In the genomic region with DNA sequence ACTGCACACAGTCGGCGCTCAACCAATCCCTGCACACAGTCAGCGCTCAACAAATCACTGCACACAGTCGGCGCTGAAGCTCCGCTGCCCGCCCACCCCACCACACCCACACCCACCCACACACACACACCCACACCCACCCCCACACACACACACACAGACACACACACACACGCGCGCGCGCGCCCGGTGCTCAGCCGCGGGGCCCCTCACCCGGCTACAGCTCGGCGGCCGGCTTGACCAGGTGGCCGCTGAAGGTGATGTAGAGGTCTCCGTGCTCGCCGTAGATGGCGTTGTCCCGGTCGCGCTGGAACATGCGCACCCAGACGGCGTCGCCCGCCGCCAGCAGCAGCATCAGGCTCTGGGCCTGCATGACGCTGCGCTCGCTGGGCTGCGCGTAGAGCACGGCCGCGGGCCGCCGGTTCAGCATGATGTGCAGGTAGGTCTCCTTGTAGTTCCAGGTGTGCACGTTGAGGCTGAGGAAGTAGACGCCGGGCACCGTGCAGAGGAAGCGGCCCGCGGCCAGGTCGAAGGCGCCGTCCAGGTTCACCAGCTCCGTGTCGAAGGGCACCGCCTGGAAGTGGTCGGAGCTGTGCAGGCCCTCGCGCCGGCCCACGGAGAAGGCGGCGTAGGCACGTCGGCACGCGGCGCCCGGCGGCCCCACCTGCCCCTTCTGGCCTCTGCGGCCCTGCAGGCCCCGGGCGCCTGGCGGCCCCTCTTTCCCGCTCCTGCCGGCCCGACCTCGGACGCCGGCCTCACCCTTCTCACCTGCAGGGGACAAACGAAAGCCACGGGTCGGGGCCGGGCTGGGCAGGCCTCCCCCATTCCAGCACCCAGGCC, we compare ENCODE assay signal across 13 cellular contexts. TPM values are rescaled to one million over a fixed set of nuclear protein-coding genes. Genes with fewer than 3 reads are reported as not detected.
DNase-seq lines count a peak whose midpoint lies in the region; ATAC-seq and TF ChIP-seq lines count a peak whose summit lies in the region.
"Had no signal": no experiment of that assay in that cellular context is flagged by ENCODE, and none has a peak within 500 bp of the region (broad histone marks: within the 10 kb centered on the region; RNA-seq: fewer than 3 reads in every experiment).

No MANE protein-coding gene starts in this region.

- no peak overlapping the region for H2AFZ ChIP-seq in SK-N-SH (ENCODE audit: low read depth)

- DNase-seq in DMS53 (lab: John Stamatoyannopoulos, UW) = peak; percentile 75
- DNase-seq in DMS53 treated with DMSO at 0.1 percent for 48 hours (lab: John Stamatoyannopoulos, UW; ENCODE audit: unreplicated experiment) = no peak
- DNase-seq in DMS153 treated with DMSO at 0.1 percent for 48 hours (lab: John Stamatoyannopoulos, UW; ENCODE audit: unreplicated experiment) = peak; percentile 38
- DNase-seq in SK-N-SH = peak; percentile 80
- DNase-seq in hepatic stellate cell (ENCODE audit: low spot score) = peak; percentile 58
- DNase-seq in lower leg skin (ENCODE audit: low spot score in 2 of 2) = no peak
- DNase-seq in SJCRH30 = no peak
- DNase-seq: 8988T, DND-41, NCI-H1694 treated with DMSO at 0.1 percent for 48 hours had no signal

- 0 out of 2 replicates have a peak, but pooled peaks cover 8% of the 10 kb centered on the region for H4K20me1 ChIP-seq in SK-N-SH (ENCODE audit: insufficient read depth)

- H3K4me1 ChIP-seq in SK-N-SH (ENCODE audit: control insufficient read depth in 1 of 2, insufficient read depth in 2 of 2, low read depth in 1 of 2, low read length in 1 of 2) (no peaks in the 10 kb centered on the region), SJCRH30 (peaks cover 32% of the 10 kb centered on the region)

- no peak overlapping the region for H3K9ac ChIP-seq in SK-N-SH

- H3K36me3 ChIP-seq in SK-N-SH (replicated peaks in 1 of 2; ENCODE audit: control insufficient read depth in 1 of 2, insufficient read depth in 2 of 2, low read length in 1 of 2) (no peaks in the 10 kb centered on the region), SJCRH30 (no peaks in the 10 kb centered on the region)
- H3K36me3 ChIP-seq: right atrium auricular region had no signal

- no peak for TF ChIP-seq RAD21 in SK-N-SH (IDR thresholded peaks at IDR 0.05; ENCODE audit: low read length)

- CTCF ChIA-PET in SK-N-SH (lab: Yijun Ruan, JAX) = no interaction called here

- H3K9me3 ChIP-seq in SK-N-SH = no peaks in the 10 kb centered on the region
- no peaks in the 10 kb centered on the region for H3K9me3 ChIP-seq in SJCRH30 (replicated peaks)
- H3K9me3 ChIP-seq: right atrium auricular region had no signal

- POLR2A ChIA-PET in SK-N-SH (lab: Yijun Ruan, JAX) = interaction anchor here (0.7 kb wide), 1 partner anchor 46 kb away, joined by 4 read pairs; no protein-coding TSS in a partner anchor

- no peaks in the 10 kb centered on the region for H3K79me2 ChIP-seq in SK-N-SH (ENCODE audit: insufficient read depth)

- no peak overlapping the region for H3K27ac ChIP-seq in SK-N-SH (ENCODE audit: low read depth in 2 of 2, low read length in 1 of 2)
- no peak overlapping the region for H3K27ac ChIP-seq in SJCRH30
- H3K27ac ChIP-seq: right atrium auricular region had no signal

- 49% methylated on average over 37 of the region's 85 CpGs for WGBS in SK-N-SH (ENCODE audit: low lambda C conversion rate)
- WGBS in lower leg skin, 2 donors = 45 to 67% methylated on average over 41 to 55 of the region's 85 CpGs

- intact Hi-C loops in lower leg skin (cut with DNase I; ENCODE audit: low total_unique reads) = loop anchor here (10.0 kb wide), 1 partner anchor 379 kb away; the partner anchor contains the start of gene METRN

- TF ChIP-seq CTCF in SK-N-SH (IDR thresholded peaks at IDR 0.05) (no peak), lower leg skin (IDR thresholded peaks at IDR 0.05) (no peak)

- no peak for TF ChIP-seq POLR2A in lower leg skin (IDR thresholded peaks at IDR 0.05)

- H3K4me3 ChIP-seq in SK-N-SH (ENCODE audit: low read depth in 2 of 2, low read length in 1 of 2) (no peak overlapping the region), lower leg skin (ENCODE audit: low read depth, poor library complexity, severe bottlenecking) (no peak overlapping the region), SJCRH30 (no peak overlapping the region)
- H3K4me3 ChIP-seq: right atrium auricular region had no signal

- no peak overlapping the region for H3K4me2 ChIP-seq in SK-N-SH

- peaks cover 3% of the 10 kb centered on the region for H3F3A ChIP-seq in SK-N-SH (replicated peaks; ENCODE audit: insufficient read depth)

- TF ChIP-seq EP300 in SK-N-SH (IDR thresholded peaks at IDR 0.05; ENCODE audit: borderline replicate concordance in 1 of 2, low read depth in 1 of 2, low read length in 1 of 2) = no peak

- H3K9me2 ChIP-seq in SK-N-SH = no peaks in the 10 kb centered on the region

- H3K27me3 ChIP-seq in SK-N-SH (ENCODE audit: insufficient read depth) = peaks cover 42% of the 10 kb centered on the region
- H3K27me3 ChIP-seq in SJCRH30 = peaks cover 13% of the 10 kb centered on the region; the same call in 1 of the 2 replicates

- ATAC-seq in GM19328 (IDR thresholded peaks at IDR 0.05; ENCODE audit: unreplicated experiment) = no peak

TF ChIP-seq in SK-N-SH, 30 proteins besides CTCF, POLR2A, EP300 and RAD21 (continues in another document):
- TF ChIP-seq USF2 (IDR thresholded peaks at IDR 0.05; ENCODE audit: borderline replicate concordance, low read depth, low read length) (no peak), RXRA (IDR thresholded peaks at IDR 0.05; ENCODE audit: borderline replicate concordance, low read depth) (no peak), TAF1 (IDR thresholded peaks at IDR 0.05; ENCODE audit: borderline replicate concordance, low read depth, low read length) (no peak), RCOR1 (IDR thresholded peaks at IDR 0.05; ENCODE audit: low read length) (no peak), TCF12 (IDR thresholded peaks at IDR 0.05) (no peak), JUND (IDR thresholded peaks at IDR 0.05) (no peak), NRF1 (IDR thresholded peaks at IDR 0.05; ENCODE audit: low read depth, low read length) (no peak), SIN3A (IDR thresholded peaks at IDR 0.05; ENCODE audit: borderline replicate concordance, low read depth, low read length) (no peak), RFX5 (IDR thresholded peaks at IDR 0.05; ENCODE audit: low read length) (no peak), EZH2phosphoT487 (IDR thresholded peaks at IDR 0.05; ENCODE audit: borderline replicate concordance, low read depth) (no peak), MAX (IDR thresholded peaks at IDR 0.05; ENCODE audit: low read depth) (no peak), GABPA (IDR thresholded peaks at IDR 0.05; ENCODE audit: low read depth) (no peak), MXI1 (IDR thresholded peaks at IDR 0.05; ENCODE audit: low read depth, low read length) (no peak), FOXJ3 (CRISPR knock-in tag; IDR thresholded peaks at IDR 0.05) (no peak)
- TF ChIP-seq, protein P1, sequence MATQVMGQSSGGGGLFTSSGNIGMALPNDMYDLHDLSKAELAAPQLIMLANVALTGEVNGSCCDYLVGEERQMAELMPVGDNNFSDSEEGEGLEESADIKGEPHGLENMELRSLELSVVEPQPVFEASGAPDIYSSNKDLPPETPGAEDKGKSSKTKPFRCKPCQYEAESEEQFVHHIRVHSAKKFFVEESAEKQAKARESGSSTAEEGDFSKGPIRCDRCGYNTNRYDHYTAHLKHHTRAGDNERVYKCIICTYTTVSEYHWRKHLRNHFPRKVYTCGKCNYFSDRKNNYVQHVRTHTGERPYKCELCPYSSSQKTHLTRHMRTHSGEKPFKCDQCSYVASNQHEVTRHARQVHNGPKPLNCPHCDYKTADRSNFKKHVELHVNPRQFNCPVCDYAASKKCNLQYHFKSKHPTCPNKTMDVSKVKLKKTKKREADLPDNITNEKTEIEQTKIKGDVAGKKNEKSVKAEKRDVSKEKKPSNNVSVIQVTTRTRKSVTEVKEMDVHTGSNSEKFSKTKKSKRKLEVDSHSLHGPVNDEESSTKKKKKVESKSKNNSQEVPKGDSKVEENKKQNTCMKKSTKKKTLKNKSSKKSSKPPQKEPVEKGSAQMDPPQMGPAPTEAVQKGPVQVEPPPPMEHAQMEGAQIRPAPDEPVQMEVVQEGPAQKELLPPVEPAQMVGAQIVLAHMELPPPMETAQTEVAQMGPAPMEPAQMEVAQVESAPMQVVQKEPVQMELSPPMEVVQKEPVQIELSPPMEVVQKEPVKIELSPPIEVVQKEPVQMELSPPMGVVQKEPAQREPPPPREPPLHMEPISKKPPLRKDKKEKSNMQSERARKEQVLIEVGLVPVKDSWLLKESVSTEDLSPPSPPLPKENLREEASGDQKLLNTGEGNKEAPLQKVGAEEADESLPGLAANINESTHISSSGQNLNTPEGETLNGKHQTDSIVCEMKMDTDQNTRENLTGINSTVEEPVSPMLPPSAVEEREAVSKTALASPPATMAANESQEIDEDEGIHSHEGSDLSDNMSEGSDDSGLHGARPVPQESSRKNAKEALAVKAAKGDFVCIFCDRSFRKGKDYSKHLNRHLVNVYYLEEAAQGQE (IDR thresholded peaks at IDR 0.05; ENCODE audit: low read depth, low read length) = no peak

RNA-seq across cellular contexts. Expression of gene C1QTNF8, which starts 2.5 kb away (rescaled TPM):
- not detected in 2 replicates for polyA plus RNA-seq in SK-N-SH (2012; rRNA removed)
- not detected in 2 replicates for polyA plus RNA-seq in SK-N-SH (2012; cell fraction: cytosol; rRNA removed)
- polyA plus RNA-seq in SK-N-SH (2012; cell fraction: nucleus; rRNA removed) = not detected in 2 replicates
- not detected for total RNA-seq in lower leg skin
- not detected in 2 replicates for total RNA-seq in SJCRH30 (2014; rRNA removed; shearing (Covaris generic))
- total RNA-seq: mononuclear cell, right atrium auricular region had no signal

RNA-seq across cellular contexts. Expression of gene SSTR5, which starts 21.0 kb away (rescaled TPM):
- polyA plus RNA-seq in SK-N-SH (2012; rRNA removed) = not detected in 2 replicates
- 0.01 TPM in 1 of 2 replicates, not detected in the other for polyA plus RNA-seq in SK-N-SH (2012; cell fraction: cytosol; rRNA removed)
- not detected in 2 replicates for polyA plus RNA-seq in SK-N-SH (2012; cell fraction: nucleus; rRNA removed)
- total RNA-seq in lower leg skin = under 1 TPM in 1 of 4 donors, not detected in 3; 0.36 TPM
- 3.7 and 4.5 TPM in 2 replicates for total RNA-seq in SJCRH30 (2014; rRNA removed; shearing (Covaris generic))
- total RNA-seq: mononuclear cell had no signal

RNA-seq across cellular contexts. Expression of gene CACNA1H, which starts 59.4 kb away (rescaled TPM):
- polyA plus RNA-seq in SK-N-SH (2012; rRNA removed) = not detected in 2 replicates
- not detected in 2 replicates for polyA plus RNA-seq in SK-N-SH (2012; cell fraction: cytosol; rRNA removed)
- polyA plus RNA-seq in SK-N-SH (2012; cell fraction: nucleus; rRNA removed) = not detected in 2 replicates
- 100 to 1,000 TPM in 2 of 4 donors, 10 to 100 TPM in 2; 29.3 to 151 (median 72.1) TPM for total RNA-seq in lower leg skin
- total RNA-seq in SJCRH30 (2014; rRNA removed; shearing (Covaris generic)) = 1.4 and 1.7 TPM in 2 replicates

Comparison
In these comparisons a context has a peak if more than half of its experiments do, and no peak if none do; other contexts are left out.
1. DNase-seq: peak in DMS53 (single experiment), DMS153 treated with DMSO at 0.1 percent for 48 hours (single experiment), SK-N-SH (single experiment) and hepatic stellate cell (single experiment); none in DMS53 treated with DMSO at 0.1 percent for 48 hours (single experiment), lower leg skin (0 of 2) and SJCRH30 (0 of 2).
2. RNA of gene CACNA1H, which starts 59.4 kb away (total RNA-seq): 29.3 to 151 TPM in lower leg skin; 1.4 to 1.7 TPM in SJCRH30; every median in the first group is over 10 times any median in the second.